Comparison of ENCODE assay signal across 17 cellular contexts in the genomic region with DNA sequence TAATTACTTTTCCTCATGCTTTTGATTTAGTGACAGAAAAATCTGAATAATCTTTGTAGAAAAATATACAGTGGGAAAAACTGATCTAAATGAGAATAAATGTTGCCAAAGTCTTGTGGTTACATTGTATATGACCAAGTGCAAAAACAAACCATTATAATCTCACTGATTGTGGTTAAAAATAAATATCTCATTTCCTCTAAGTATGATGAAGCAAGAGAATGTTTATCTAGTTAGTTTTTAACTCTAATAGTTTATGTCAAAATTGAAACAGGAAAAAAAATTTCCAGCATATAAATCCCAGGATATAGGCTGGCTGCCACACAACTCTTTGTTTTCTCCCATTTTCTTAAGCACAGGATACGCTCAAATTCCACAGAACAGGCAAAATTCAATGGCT.
"Had no signal": no experiment of that assay in that cellular context is flagged by ENCODE, and none has a peak within 500 bp of the region (broad histone marks: within the 10 kb centered on the region; RNA-seq: fewer than 3 reads in every experiment).

No MANE protein-coding gene starts in this region.

- H3K36me3 ChIP-seq: lower lobe of right lung, neural progenitor cell, spleen had no signal

- H3K9me3 ChIP-seq: lower lobe of right lung, psoas muscle had no signal

- H3K4me3 ChIP-seq: lower lobe of right lung, neural progenitor cell, psoas muscle, spleen had no signal

- H2AFZ ChIP-seq: neural progenitor cell had no signal

- H3K4me1 ChIP-seq: lower lobe of right lung, neural progenitor cell, psoas muscle, spleen had no signal

- H3K27ac ChIP-seq: lower lobe of right lung, neural progenitor cell, psoas muscle, spleen had no signal

- FAIRE-seq: colon had no signal

- H3K4me2 ChIP-seq: neural progenitor cell had no signal

- H3K9ac ChIP-seq: neural progenitor cell had no signal

- H3K27me3 ChIP-seq: neural progenitor cell, spleen had no signal

- DNase-seq: activated B cell treated with CpG ODN at 0.5 μM for 24 hours; activated CD4-positive, alpha-beta T cell treated with anti-CD3 and anti-CD28 coated beads for 48 hours; activated CD8-positive, alpha-beta memory T cell treated with anti-CD3 and anti-CD28 coated beads, Interleukin-2, amount 50 U/mL, for 4 hours; activated CD8-positive, alpha-beta T cell treated with anti-CD3 and anti-CD28 coated beads, Interleukin-2, amount 10 ng/mL, durations not matched to agents 7 days and 5 days; activated naive CD8-positive, alpha-beta T cell treated with anti-CD3 and anti-CD28 coated beads for 36 hours; anterior cingulate cortex; erythroblast; foreskin melanocyte; head of caudate nucleus; immature natural killer cell; left colon; lower lobe of right lung; psoas muscle; spleen; stimulated activated naive CD8-positive, alpha-beta T cell treated with anti-CD3 and anti-CD28 coated beads, Interleukin-15, amount 100 ng/mL, for 72 hours had no signal
